ENCODE assay signal across 1 cellular context in the genomic region with DNA sequence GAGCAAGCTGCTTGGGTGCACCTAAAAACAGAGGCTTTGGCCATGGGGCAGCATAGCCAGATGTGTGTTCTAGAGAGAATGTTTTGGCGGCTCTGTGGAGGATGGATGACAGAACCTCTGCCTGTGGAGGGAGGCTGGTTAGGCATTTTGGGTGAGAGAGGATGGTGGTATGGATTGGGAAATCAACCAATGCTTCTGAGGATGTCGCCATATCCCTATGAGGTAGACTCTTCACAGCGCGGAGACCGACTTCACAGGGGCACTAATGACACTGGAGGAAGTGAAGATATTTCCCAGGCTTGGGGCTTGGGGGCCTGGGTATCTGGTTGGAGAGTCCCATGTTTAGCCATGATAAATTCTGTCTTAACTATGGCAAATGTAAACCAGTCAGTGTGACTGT.
TF ChIP-seq lines count a peak whose summit lies in the region.

No MANE protein-coding gene starts in this region.

TF ChIP-seq in H1, 55 proteins besides CTCF, POLR2A, EP300 and RAD21 (continued from another document):
- no peak for TF ChIP-seq RXRA (IDR thresholded peaks at IDR 0.05; ENCODE audit: insufficient read depth, low read depth, low read length)
- TF ChIP-seq, protein P1, sequence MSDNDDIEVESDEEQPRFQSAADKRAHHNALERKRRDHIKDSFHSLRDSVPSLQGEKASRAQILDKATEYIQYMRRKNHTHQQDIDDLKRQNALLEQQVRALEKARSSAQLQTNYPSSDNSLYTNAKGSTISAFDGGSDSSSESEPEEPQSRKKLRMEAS (IDR thresholded peaks at IDR 0.05), result no peak
- TF ChIP-seq, protein P2, sequence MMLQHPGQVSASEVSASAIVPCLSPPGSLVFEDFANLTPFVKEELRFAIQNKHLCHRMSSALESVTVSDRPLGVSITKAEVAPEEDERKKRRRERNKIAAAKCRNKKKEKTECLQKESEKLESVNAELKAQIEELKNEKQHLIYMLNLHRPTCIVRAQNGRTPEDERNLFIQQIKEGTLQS (IDR thresholded peaks at IDR 0.05; ENCODE audit: insufficient read depth, low read depth, low read length), result no peak
